In the genomic region with DNA sequence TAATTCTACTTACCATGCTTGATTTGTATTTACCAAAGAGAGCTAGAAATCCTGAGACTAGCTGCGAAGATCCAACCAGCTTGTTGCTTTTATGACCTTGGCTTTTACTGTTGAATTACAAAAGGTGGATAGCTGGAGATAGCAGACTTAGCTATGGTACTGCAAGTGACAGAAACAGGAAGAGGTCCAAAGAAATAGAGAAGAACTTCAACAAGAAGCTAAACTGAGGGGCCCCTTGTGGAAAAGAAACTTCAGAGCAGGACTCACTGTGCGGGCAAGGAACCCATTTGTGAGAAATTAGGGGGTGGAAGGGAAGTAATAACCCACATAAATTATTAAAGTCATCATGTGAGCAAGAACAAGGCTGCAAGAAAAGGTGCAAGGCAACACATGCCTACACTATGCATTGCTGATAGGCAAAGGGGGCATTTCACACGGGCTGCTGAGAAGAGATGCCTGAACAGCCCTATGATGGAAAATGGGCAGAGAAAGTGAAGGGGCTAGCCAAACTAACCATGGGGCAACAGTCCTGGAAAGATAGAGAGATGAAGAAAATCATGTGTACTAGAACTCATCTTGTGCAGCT, we compare ENCODE assay signal across 23 cellular contexts.
DNase-seq lines count a peak whose midpoint lies in the region; ATAC-seq and TF ChIP-seq lines count a peak whose summit lies in the region.
"Had no signal": no experiment of that assay in that cellular context is flagged by ENCODE, and none has a peak within 500 bp of the region (broad histone marks: within the 10 kb centered on the region; RNA-seq: fewer than 3 reads in every experiment).

No MANE protein-coding gene starts in this region.

- intact Hi-C loops in tibial artery (cut with DNase I; ENCODE audit: low total_unique reads), result no loop called here

- no peak for TF ChIP-seq CTCF in tibial artery (IDR thresholded peaks at IDR 0.05)

- peak; percentile 69 for ATAC-seq in stimulated activated naive CD8-positive, alpha-beta T cell treated with anti-CD3 and anti-CD28 coated beads, Interleukin-15, amount 100 ng/mL, for 72 hours
- no peak for ATAC-seq in stimulated activated naive CD8-positive, alpha-beta T cell treated with anti-CD3 and anti-CD28 coated beads, Interleukin-15, Interleukin-2, amounts not matched to agents 100 U/mL and 50 U/mL, for 24 hours
- ATAC-seq in T-helper 17 cell (no peak), GM21367 (IDR thresholded peaks at IDR 0.05; ENCODE audit: unreplicated experiment) (no peak)
- ATAC-seq in stimulated activated naive B cell treated with anti-CD40 and anti-IgM and Interleukin-4, amounts not matched to agents 10 μg/mL and 1 μg/mL and 100 μg/mL, for 72 hours (replicated peaks), result peak; percentile 78 to 80
- ATAC-seq: activated naive CD8-positive, alpha-beta T cell treated with anti-CD3 and anti-CD28 coated beads, Interleukin-2, amount 50 U/mL, for 24 hours; foreskin keratinocyte had no signal

- H3K4me1 Mint-ChIP-seq in stimulated activated naive CD8-positive, alpha-beta T cell treated with anti-CD3 and anti-CD28 coated beads, Interleukin-15, amount 100 ng/mL, for 72 hours, result peaks cover 32% of the 10 kb centered on the region
- peaks cover 9% of the 10 kb centered on the region for H3K4me1 Mint-ChIP-seq in T-helper 17 cell
- peaks cover 40 to 50% of the 10 kb centered on the region in 2 donors for H3K4me1 Mint-ChIP-seq in stimulated activated naive B cell treated with anti-CD40 and anti-IgM and Interleukin-4, amounts not matched to agents 10 μg/mL and 1 μg/mL and 100 μg/mL, for 72 hours

- H3K27ac Mint-ChIP-seq in stimulated activated naive CD8-positive, alpha-beta T cell treated with anti-CD3 and anti-CD28 coated beads, Interleukin-15, amount 100 ng/mL, for 72 hours, result peak overlapping the region; percentile 8 to 33
- peak overlapping the region; percentile 61 for H3K27ac Mint-ChIP-seq in T-helper 17 cell
- H3K27ac Mint-ChIP-seq in stimulated activated naive B cell treated with anti-CD40 and anti-IgM and Interleukin-4, amounts not matched to agents 10 μg/mL and 1 μg/mL and 100 μg/mL, for 72 hours, result peak overlapping the region; percentile 56
- H3K27ac Mint-ChIP-seq: activated naive CD8-positive, alpha-beta T cell treated with anti-CD3 and anti-CD28 coated beads, Interleukin-2, amount 50 U/mL, for 24 hours; activated T-cell treated with anti-CD3 and anti-CD28 coated beads, Interleukin-2, amount 50 U/mL, for 24 hours had no signal

- no peaks in the 10 kb centered on the region for H3K36me3 ChIP-seq in tibial artery
- H3K36me3 ChIP-seq: BE2C, right atrium auricular region, spleen had no signal

- peak overlapping the region in 1 of 2 donors; percentile 6 for H3K4me3 Mint-ChIP-seq in stimulated activated naive CD8-positive, alpha-beta T cell treated with anti-CD3 and anti-CD28 coated beads, Interleukin-15, amount 100 ng/mL, for 72 hours
- no peak overlapping the region for H3K4me3 Mint-ChIP-seq in T-helper 17 cell
- H3K4me3 Mint-ChIP-seq in stimulated activated naive B cell treated with anti-CD40 and anti-IgM and Interleukin-4, amounts not matched to agents 10 μg/mL and 1 μg/mL and 100 μg/mL, for 72 hours, result peak overlapping the region; percentile 29 to 55
- H3K4me3 Mint-ChIP-seq: activated naive CD8-positive, alpha-beta T cell treated with anti-CD3 and anti-CD28 coated beads, Interleukin-2, amount 50 U/mL, for 24 hours; activated T-cell treated with anti-CD3 and anti-CD28 coated beads, Interleukin-2, amount 50 U/mL, for 24 hours had no signal

- no peak overlapping the region for H3K4me3 ChIP-seq in tibial artery
- H3K4me3 ChIP-seq: right atrium auricular region, spleen had no signal

- H3K9me3 ChIP-seq in T-helper 17 cell (ENCODE audit: control insufficient read depth, low read length, poor library complexity, severe bottlenecking) (no peaks in the 10 kb centered on the region), tibial artery (no peaks in the 10 kb centered on the region)
- H3K9me3 ChIP-seq: BE2C, right atrium auricular region, spleen had no signal

- DNase-seq in stimulated activated naive CD8-positive, alpha-beta T cell treated with anti-CD3 and anti-CD28 coated beads, Interleukin-15, amount 100 ng/mL, for 72 hours, result no peak
- DNase-seq in stimulated activated naive CD8-positive, alpha-beta T cell treated with anti-CD3 and anti-CD28 coated beads, Interleukin-15, Interleukin-2, amounts not matched to agents 100 U/mL and 50 U/mL, for 24 hours, result no peak
- DNase-seq in MV-4-11 (lab: John Stamatoyannopoulos, UW) (peak; percentile 61), T-helper 17 cell (no peak), RPMI8226 (no peak), tibial artery (no peak)
- peak; percentile 24 for DNase-seq in stimulated activated naive B cell treated with anti-CD40 and anti-IgM and Interleukin-4, amounts not matched to agents 10 μg/mL and 1 μg/mL and 100 μg/mL, for 72 hours
- DNase-seq: activated CD4-positive, alpha-beta T cell treated with anti-CD3 and anti-CD28 coated beads for 1 hour; activated naive CD8-positive, alpha-beta T cell treated with anti-CD3 and anti-CD28 coated beads, Interleukin-2, amount 50 U/mL, for 24 hours; activated T-cell treated with anti-CD3 and anti-CD28 coated beads, Interleukin-2, amount 50 U/mL, for 24 hours; BE2C; cortex of kidney; DMS153; foreskin keratinocyte; GDM1; NCI-H1105; NCI-H2029 treated with DMSO at 0.1 percent for 48 hours; NCI-H2227 treated with DMSO at 0.1 percent for 48 hours; NCI-H69; Right ventricle myocardium superior; spleen had no signal

- no peaks in the 10 kb centered on the region for H3K27me3 Mint-ChIP-seq in stimulated activated naive CD8-positive, alpha-beta T cell treated with anti-CD3 and anti-CD28 coated beads, Interleukin-15, amount 100 ng/mL, for 72 hours
- H3K27me3 Mint-ChIP-seq in T-helper 17 cell, result no peaks in the 10 kb centered on the region
- no peaks in the 10 kb centered on the region for H3K27me3 Mint-ChIP-seq in stimulated activated naive B cell treated with anti-CD40 and anti-IgM and Interleukin-4, amounts not matched to agents 10 μg/mL and 1 μg/mL and 100 μg/mL, for 72 hours
- H3K27me3 Mint-ChIP-seq: activated naive CD8-positive, alpha-beta T cell treated with anti-CD3 and anti-CD28 coated beads, Interleukin-2, amount 50 U/mL, for 24 hours; activated T-cell treated with anti-CD3 and anti-CD28 coated beads, Interleukin-2, amount 50 U/mL, for 24 hours had no signal

- no peaks in the 10 kb centered on the region for H3K4me1 ChIP-seq in tibial artery
- H3K4me1 ChIP-seq: BE2C had no signal

- no peak overlapping the region for H3K27ac ChIP-seq in tibial artery
- H3K27ac ChIP-seq: foreskin keratinocyte, right atrium auricular region, spleen had no signal

- peaks cover 0 to 6% of the 10 kb centered on the region in 2 donors for H3K9me3 Mint-ChIP-seq in stimulated activated naive CD8-positive, alpha-beta T cell treated with anti-CD3 and anti-CD28 coated beads, Interleukin-15, amount 100 ng/mL, for 72 hours
- peaks cover 0 to 3% of the 10 kb centered on the region in 2 donors for H3K9me3 Mint-ChIP-seq in stimulated activated naive B cell treated with anti-CD40 and anti-IgM and Interleukin-4, amounts not matched to agents 10 μg/mL and 1 μg/mL and 100 μg/mL, for 72 hours
- H3K9me3 Mint-ChIP-seq: activated naive CD8-positive, alpha-beta T cell treated with anti-CD3 and anti-CD28 coated beads, Interleukin-2, amount 50 U/mL, for 24 hours; activated T-cell treated with anti-CD3 and anti-CD28 coated beads, Interleukin-2, amount 50 U/mL, for 24 hours had no signal

- no peaks in the 10 kb centered on the region for H3K27me3 ChIP-seq in tibial artery
- H3K27me3 ChIP-seq: BE2C, right atrium auricular region, spleen had no signal

- H3K36me3 Mint-ChIP-seq in T-helper 17 cell (ENCODE audit: low read depth), result peaks cover 2% of the 10 kb centered on the region
- H3K36me3 Mint-ChIP-seq in stimulated activated naive B cell treated with anti-CD40 and anti-IgM and Interleukin-4, amounts not matched to agents 10 μg/mL and 1 μg/mL and 100 μg/mL, for 72 hours, result peaks cover 0 to 8% of the 10 kb centered on the region in 2 donors

Comparison
In these comparisons a context has a peak if more than half of its experiments do, and no peak if none do; other contexts are left out.
1. ATAC-seq: peak in stimulated activated naive CD8-positive, alpha-beta T cell treated with anti-CD3 and anti-CD28 coated beads, Interleukin-15, amount 100 ng/mL, for 72 hours (single experiment) and stimulated activated naive B cell treated with anti-CD40 and anti-IgM and Interleukin-4, amounts not matched to agents 10 μg/mL and 1 μg/mL and 100 μg/mL, for 72 hours (2 of 2); none in stimulated activated naive CD8-positive, alpha-beta T cell treated with anti-CD3 and anti-CD28 coated beads, Interleukin-15, Interleukin-2, amounts not matched to agents 100 U/mL and 50 U/mL, for 24 hours (single experiment), T-helper 17 cell (single experiment) and GM21367 (single experiment).
2. DNase-seq: peak in MV-4-11 (single experiment) and stimulated activated naive B cell treated with anti-CD40 and anti-IgM and Interleukin-4, amounts not matched to agents 10 μg/mL and 1 μg/mL and 100 μg/mL, for 72 hours (single experiment); none in stimulated activated naive CD8-positive, alpha-beta T cell treated with anti-CD3 and anti-CD28 coated beads, Interleukin-15, amount 100 ng/mL, for 72 hours (0 of 2), stimulated activated naive CD8-positive, alpha-beta T cell treated with anti-CD3 and anti-CD28 coated beads, Interleukin-15, Interleukin-2, amounts not matched to agents 100 U/mL and 50 U/mL, for 24 hours (single experiment), T-helper 17 cell (0 of 3), RPMI8226 (single experiment) and tibial artery (0 of 2).
3. Peak in every context shown above with its lines, with median percentiles within 50 percentile points of each other: H3K27ac Mint-ChIP-seq.